In genomic region chr3:193544289-193544688, GRCh38 we compare ENCODE assay signal across 35 cellular contexts. TPM values are rescaled to one million over a fixed set of nuclear protein-coding genes. Genes with fewer than 3 reads are reported as not detected.
"Had no signal": no experiment of that assay in that cellular context is flagged by ENCODE, and none has a peak within 500 bp of the region (broad histone marks: within the 10 kb centered on the region; RNA-seq: fewer than 3 reads in every experiment).

No MANE protein-coding gene starts in this region.

- H3K36me3 ChIP-seq: cardiac muscle cell, colonic mucosa, esophagus muscularis mucosa, gastrocnemius medialis, heart left ventricle had no signal

- H3K4me1 Mint-ChIP-seq: activated T-helper 17 cell treated with anti-CD3 and anti-CD28 coated beads, Interleukin-2, amount 50 U/mL, for 72 hours; T-helper 17 cell had no signal

- DNase-seq: activated CD4-positive, alpha-beta T cell treated with anti-CD3 and anti-CD28 coated beads for 1 hour; activated CD4-positive, alpha-beta T cell treated with anti-CD3 and anti-CD28 coated beads for 4 hours; activated CD4-positive, alpha-beta T cell treated with anti-CD3 and anti-CD28 coated beads, Interleukin-2, amount 50 U/mL, for 1 hour; activated CD4-positive, alpha-beta T cell treated with anti-CD3 and anti-CD28 coated beads, Interleukin-2, amount 50 U/mL, for 48 hours; activated CD8-positive, alpha-beta memory T cell treated with anti-CD3 and anti-CD28 coated beads for 24 hours; activated CD8-positive, alpha-beta T cell treated with anti-CD3 and anti-CD28 coated beads for 36 hours; activated effector memory CD4-positive, alpha-beta T cell treated with Interleukin-2 at 50 U/mL for 16 hours; activated gamma-delta T cell treated with Interleukin-2 at 50 U/mL for 16 hours; activated naive CD4-positive, alpha-beta T cell treated with anti-CD3 and anti-CD28 coated beads, Interleukin-2, amount 50 U/mL, for 16 hours; activated naive CD4-positive, alpha-beta T cell treated with Interleukin-2 at 50 U/mL for 16 hours; activated T-cell treated with anti-CD3 and anti-CD28 coated beads, Interleukin-2, amount 50 U/mL, for 4 hours; amniotic stem cell; anterior cingulate cortex; central memory CD4-positive, alpha-beta T cell; cerebellar nuclear complex; colonic mucosa; effector CD8-positive, alpha-beta T cell; foreskin keratinocyte; gastrocnemius medialis; glutamatergic neuron; heart left ventricle; T-helper 1 cell; T-helper 17 cell; T1000 had no signal

- H3K4me3 ChIP-seq: cardiac muscle cell, colonic mucosa, esophagus muscularis mucosa, gastrocnemius medialis, heart left ventricle had no signal

- ATAC-seq: activated CD8-positive, alpha-beta T cell treated with anti-CD3 and anti-CD28 coated beads for 36 hours; activated T-cell treated with anti-CD3 and anti-CD28 coated beads, Interleukin-2, amount 50 U/mL, for 4 hours; activated T-helper 17 cell treated with anti-CD3 and anti-CD28 coated beads, Interleukin-2, amount 50 U/mL, for 72 hours; foreskin keratinocyte; gastrocnemius medialis; heart left ventricle; T-helper 17 cell; WTC11 had no signal

- H3K27me3 ChIP-seq: cardiac muscle cell, colonic mucosa, esophagus muscularis mucosa, foreskin keratinocyte, gastrocnemius medialis, heart left ventricle had no signal

- H3K27ac Mint-ChIP-seq: activated CD8-positive, alpha-beta T cell treated with anti-CD3 and anti-CD28 coated beads for 36 hours; activated naive CD8-positive, alpha-beta T cell; activated T-helper 17 cell treated with anti-CD3 and anti-CD28 coated beads, Interleukin-2, amount 50 U/mL, for 72 hours; T-helper 17 cell; T-helper 2 cell treated with Interferon-gamma antibody and Interleukin-4, amounts not matched to agents 5 μg/mL and 100 μg/mL, for 36 hours; WTC11 had no signal

- H3K4me3 Mint-ChIP-seq: activated CD8-positive, alpha-beta T cell treated with anti-CD3 and anti-CD28 coated beads for 36 hours; activated naive CD8-positive, alpha-beta T cell; activated T-cell treated with anti-CD3 and anti-CD28 coated beads, Interleukin-2, amount 50 U/mL, for 4 hours; activated T-helper 17 cell treated with anti-CD3 and anti-CD28 coated beads, Interleukin-2, amount 50 U/mL, for 72 hours; T-helper 17 cell; T-helper 2 cell treated with Interferon-gamma antibody and Interleukin-4, amounts not matched to agents 5 μg/mL and 100 μg/mL, for 36 hours; WTC11 had no signal

- FAIRE-seq: astrocyte, endometrium, endothelial cell of umbilical vein had no signal

- H3K9me3 ChIP-seq: colonic mucosa, gastrocnemius medialis had no signal

- H3K27me3 Mint-ChIP-seq: activated naive CD8-positive, alpha-beta T cell; activated T-helper 17 cell treated with anti-CD3 and anti-CD28 coated beads, Interleukin-2, amount 50 U/mL, for 72 hours; T-helper 17 cell had no signal

- H3K4me1 ChIP-seq: colonic mucosa, esophagus muscularis mucosa, foreskin keratinocyte, gastrocnemius medialis, heart left ventricle had no signal

- H3K27ac ChIP-seq: cardiac muscle cell, colonic mucosa, esophagus muscularis mucosa, foreskin keratinocyte, gastrocnemius medialis, heart left ventricle had no signal

RNA-seq across cellular contexts. Expression of gene ATP13A4, which starts 10.4 kb away (rescaled TPM):
- total RNA-seq: dermis microvascular lymphatic vessel endothelial cell, endothelial cell of umbilical vein, epithelial cell of proximal tubule, foreskin keratinocyte had no signal
